ENCODE assay signal across 8 cellular contexts in genomic region chr16:379961-380836, GRCh38. TPM values are rescaled to one million over a fixed set of nuclear protein-coding genes. Genes with fewer than 3 reads are reported as not detected.
DNase-seq lines count a peak whose midpoint lies in the region; ATAC-seq and TF ChIP-seq lines count a peak whose summit lies in the region.

No MANE protein-coding gene starts in this region.

- H3K4me2 ChIP-seq in OCI-LY1 (ENCODE audit: low read length), result peak overlapping the region; percentile 96

- peaks cover 16% of the 10 kb centered on the region; the same call in 1 of the 2 replicates for H3K36me3 ChIP-seq in OCI-LY1 (ENCODE audit: insufficient read depth, low read length)
- peaks cover 2% of the 10 kb centered on the region for H3K36me3 ChIP-seq in endocrine pancreas (ENCODE audit: control insufficient read depth, insufficient read depth, low read length)
- H3K36me3 ChIP-seq in neuron (ENCODE audit: insufficient read depth, low read length), result peaks cover 25% of the 10 kb centered on the region

- CTCF ChIA-PET in CD4-positive, alpha-beta T cell (lab: Charles Lee), result no interaction called here

- no peak overlapping the region; the same call in 1 of the 2 replicates for H3K9ac ChIP-seq in OCI-LY1 (ENCODE audit: low read length)
- H3K9ac ChIP-seq in endocrine pancreas (ENCODE audit: control insufficient read depth, insufficient read depth, low read length), result peak overlapping the region; percentile 38

- H3K9me3 Mint-ChIP-seq in CD4-positive, alpha-beta T cell, result no peaks in the 10 kb centered on the region

- H3K27me3 ChIP-seq in CD4-positive, alpha-beta T cell (ENCODE audit: control insufficient read depth, insufficient read depth, low read length), result no peaks in the 10 kb centered on the region
- no peaks in the 10 kb centered on the region for H3K27me3 ChIP-seq in OCI-LY1 (ENCODE audit: insufficient read depth, low read length)
- H3K27me3 ChIP-seq in endocrine pancreas (ENCODE audit: control insufficient read depth, insufficient read depth, low read length), result no peaks in the 10 kb centered on the region
- H3K27me3 ChIP-seq in neuron (ENCODE audit: insufficient read depth, low read length), result no peaks in the 10 kb centered on the region

- peaks cover 33% of the 10 kb centered on the region for H3K4me1 ChIP-seq in OCI-LY1 (ENCODE audit: insufficient read depth, low read length, severe bottlenecking)
- H3K4me1 ChIP-seq in endocrine pancreas (ENCODE audit: control insufficient read depth, insufficient read depth, low read length), result no peaks in the 10 kb centered on the region
- peaks cover 42% of the 10 kb centered on the region for H3K4me1 ChIP-seq in neuron (ENCODE audit: insufficient read depth, low read length)

- DNase-seq in CD4-positive, alpha-beta T cell, result peak in 4 of 10 experiments; percentile 23 to 55 (median 40)
- DNase-seq in NCI-H187 (lab: John Stamatoyannopoulos, UW) (no peak), ecto neural progenitor cell (ENCODE audit: low spot score) (no peak)
- no peak for DNase-seq in stimulated activated CD4-positive, alpha-beta T cell treated with anti-CD3 and anti-CD28 coated beads, Interleukin-15, amount 100 ng/mL, for 24 hours

- H3K79me2 ChIP-seq in OCI-LY1 (ENCODE audit: insufficient read depth, low read length), result no peaks in the 10 kb centered on the region

- H3K9me2 ChIP-seq in OCI-LY1 (ENCODE audit: low read depth, low read length), result no peaks in the 10 kb centered on the region

- no peak for TF ChIP-seq CTCF in CD4-positive, alpha-beta T cell (IDR thresholded peaks at IDR 0.05)
- TF ChIP-seq CTCF in OCI-LY1 (IDR thresholded peaks at IDR 0.05; ENCODE audit: low read length), result no peak

- H3K27me3 Mint-ChIP-seq in CD4-positive, alpha-beta T cell, result no peaks in the 10 kb centered on the region

- intact Hi-C loops in CD4-positive, alpha-beta T cell (cut with DNase I, micrococcal nuclease), result loop anchor here in 1 of 2 experiments (5.0 kb wide), 1 partner anchor 147 kb away; the partner anchor contains the start of gene CAPN15

- peak; percentile 40 for ATAC-seq in CD4-positive, alpha-beta T cell (ENCODE audit: poor library complexity)
- no peak for ATAC-seq in HG02610 (IDR thresholded peaks at IDR 0.05; ENCODE audit: unreplicated experiment)

- peak overlapping the region; percentile 71 for H3K27ac ChIP-seq in CD4-positive, alpha-beta T cell (ENCODE audit: low read depth, low read length)
- no peak overlapping the region for H3K27ac ChIP-seq in OCI-LY1 (ENCODE audit: low read depth, low read length, poor library complexity, severe bottlenecking)

- H3K4me3 ChIP-seq in OCI-LY1 (ENCODE audit: low read depth, low read length, poor library complexity, severe bottlenecking) (peak overlapping the region; percentile 98), endocrine pancreas (ENCODE audit: control insufficient read depth, insufficient read depth, low read length) (no peak overlapping the region), neuron (ENCODE audit: low read length) (peak overlapping the region; percentile 93)

- H3K9me3 ChIP-seq in CD4-positive, alpha-beta T cell (ENCODE audit: control insufficient read depth, low read length), result no peaks in the 10 kb centered on the region
- H3K9me3 ChIP-seq in OCI-LY1 (ENCODE audit: low read length), result no peaks in the 10 kb centered on the region
- no peaks in the 10 kb centered on the region for H3K9me3 ChIP-seq in endocrine pancreas (ENCODE audit: control insufficient read depth, low read length)
- no peaks in the 10 kb centered on the region for H3K9me3 ChIP-seq in neuron (ENCODE audit: low read length)

- H3K36me3 Mint-ChIP-seq in CD4-positive, alpha-beta T cell (ENCODE audit: low read depth), result peaks cover 22% of the 10 kb centered on the region

- peak overlapping the region; percentile 98 for H3K27ac Mint-ChIP-seq in CD4-positive, alpha-beta T cell

- peaks cover 26% of the 10 kb centered on the region for H3K4me1 Mint-ChIP-seq in CD4-positive, alpha-beta T cell (ENCODE audit: low read depth)

- no peaks in the 10 kb centered on the region for H4K20me1 ChIP-seq in OCI-LY1 (ENCODE audit: insufficient read depth, low read length)

- peak overlapping the region; percentile 94 for H3K4me3 Mint-ChIP-seq in CD4-positive, alpha-beta T cell

- POLR2A ChIA-PET in CD4-positive, alpha-beta T cell (lab: Charles Lee), result interaction anchor here (0.8 to 5.9 kb wide), 9 partner anchors 9 to 273 kb away, joined by 3 to 60 read pairs (median 7); partner anchors contain the start of genes AXIN1, DECR2, MRPL28 and RAB11FIP3

- no peak overlapping the region for H2AFZ ChIP-seq in OCI-LY1 (ENCODE audit: low read length)
- no peak overlapping the region for H2AFZ ChIP-seq in neuron (ENCODE audit: low read depth, low read length)

- H3F3A ChIP-seq in OCI-LY1 (ENCODE audit: insufficient read depth, low read length), result no peaks in the 10 kb centered on the region

RNA-seq across cellular contexts. Expression of gene PGAP6, which starts 1.6 kb away (rescaled TPM):
- 10 to 100 TPM; 59.7 to 63.7 TPM for total RNA-seq in CD4-positive, alpha-beta T cell

RNA-seq across cellular contexts. Expression of gene MRPL28, which starts 9.9 kb away (rescaled TPM):
- 10 to 100 TPM; 19.6 to 19.7 TPM for total RNA-seq in CD4-positive, alpha-beta T cell

RNA-seq across cellular contexts. Expression of gene NME4, which starts 16.8 kb away (rescaled TPM):
- total RNA-seq in CD4-positive, alpha-beta T cell, result 10 to 100 TPM; 31.2 to 32.6 TPM

RNA-seq across cellular contexts. Expression of gene DECR2, which starts 21.5 kb away (rescaled TPM):
- 1 to 10 TPM; 5.7 to 7.0 TPM for total RNA-seq in CD4-positive, alpha-beta T cell

RNA-seq across cellular contexts. Expression of gene AXIN1, which starts 27.7 kb away (rescaled TPM):
- total RNA-seq in CD4-positive, alpha-beta T cell, result 10 to 100 TPM; 24.7 to 26.3 TPM
